1 cellular context compared by ENCODE assay signal in genomic region chr1:12525311-12526181, GRCh38.
A peak's percentile ranks its signal among the peaks of the same experiment; 100 is the strongest.
TF ChIP-seq lines count a peak whose summit lies in the region.

No MANE protein-coding gene starts in this region.

TF ChIP-seq in HepG2, 621 proteins besides CTCF, POLR2A, EP300 and RAD21 (continued from another document and continues in another):
- TF ChIP-seq, protein P1, sequence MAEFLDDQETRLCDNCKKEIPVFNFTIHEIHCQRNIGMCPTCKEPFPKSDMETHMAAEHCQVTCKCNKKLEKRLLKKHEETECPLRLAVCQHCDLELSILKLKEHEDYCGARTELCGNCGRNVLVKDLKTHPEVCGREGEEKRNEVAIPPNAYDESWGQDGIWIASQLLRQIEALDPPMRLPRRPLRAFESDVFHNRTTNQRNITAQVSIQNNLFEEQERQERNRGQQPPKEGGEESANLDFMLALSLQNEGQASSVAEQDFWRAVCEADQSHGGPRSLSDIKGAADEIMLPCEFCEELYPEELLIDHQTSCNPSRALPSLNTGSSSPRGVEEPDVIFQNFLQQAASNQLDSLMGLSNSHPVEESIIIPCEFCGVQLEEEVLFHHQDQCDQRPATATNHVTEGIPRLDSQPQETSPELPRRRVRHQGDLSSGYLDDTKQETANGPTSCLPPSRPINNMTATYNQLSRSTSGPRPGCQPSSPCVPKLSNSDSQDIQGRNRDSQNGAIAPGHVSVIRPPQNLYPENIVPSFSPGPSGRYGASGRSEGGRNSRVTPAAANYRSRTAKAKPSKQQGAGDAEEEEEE (CRISPR knock-in tag; IDR thresholded peaks at IDR 0.05; ENCODE audit: borderline replicate concordance), result no peak
- TF ChIP-seq TBX3 (IDR thresholded peaks at IDR 0.05; ENCODE audit: borderline replicate concordance), result no peak
- TF ChIP-seq SIN3B (IDR thresholded peaks at IDR 0.05; ENCODE audit: low read length), result no peak
- TF ChIP-seq ZNF619 (CRISPR knock-in tag; IDR thresholded peaks at IDR 0.05), result 0 out of 2 replicates have a peak, but pooled peaks have one; percentile 23
- TF ChIP-seq ZC3H4 (CRISPR knock-in tag; IDR thresholded peaks at IDR 0.05; ENCODE audit: borderline replicate concordance), result no peak
- 0 out of 2 replicates have a peak, but pooled peaks have one; percentile 76 for TF ChIP-seq GFI1 (CRISPR knock-in tag; IDR thresholded peaks at IDR 0.05; ENCODE audit: borderline replicate concordance)
- no peak for TF ChIP-seq ARID2 (CRISPR knock-in tag; IDR thresholded peaks at IDR 0.05; ENCODE audit: borderline replicate concordance)
- TF ChIP-seq BCL3 (CRISPR knock-in tag; IDR thresholded peaks at IDR 0.05), result 0 out of 2 replicates have a peak, but pooled peaks have one; percentile 11
- TF ChIP-seq TFDP1 (CRISPR knock-in tag; IDR thresholded peaks at IDR 0.05; ENCODE audit: borderline replicate concordance), result peak; percentile 19; the same call in 1 of the 2 replicates
- peak; percentile 59; the same call in 1 of the 2 replicates for TF ChIP-seq ZNF580 (CRISPR knock-in tag; IDR thresholded peaks at IDR 0.05; ENCODE audit: borderline replicate concordance, low read depth)
- peak; percentile 94 for TF ChIP-seq NCOA2 (CRISPR knock-in tag; IDR thresholded peaks at IDR 0.05)
- TF ChIP-seq CEBPG (CRISPR knock-in tag; IDR thresholded peaks at IDR 0.05), result peak; percentile 95
- TF ChIP-seq PHB2 (IDR thresholded peaks at IDR 0.05; ENCODE audit: partially characterized antibody), result no peak
- peak; percentile 93 for TF ChIP-seq ZFP82 (CRISPR knock-in tag; IDR thresholded peaks at IDR 0.05; ENCODE audit: borderline replicate concordance)
- TF ChIP-seq ZNF333 (CRISPR knock-in tag; IDR thresholded peaks at IDR 0.05; ENCODE audit: borderline replicate concordance), result 0 out of 2 replicates have a peak, but pooled peaks have one; percentile 31
- TF ChIP-seq MYNN (CRISPR knock-in tag; IDR thresholded peaks at IDR 0.05; ENCODE audit: low read depth), result no peak
- TF ChIP-seq ZNF205 (CRISPR knock-in tag; IDR thresholded peaks at IDR 0.05), result peak; percentile 45; the same call in 1 of the 2 replicates
- peak; percentile 77; the same call in 1 of the 2 replicates for TF ChIP-seq CREB3 (CRISPR knock-in tag; IDR thresholded peaks at IDR 0.05)
- no peak for TF ChIP-seq HOXA7 (CRISPR knock-in tag; IDR thresholded peaks at IDR 0.05)
- no peak for TF ChIP-seq ZNF24 (IDR thresholded peaks at IDR 0.05)
- TF ChIP-seq ZNF777 (CRISPR knock-in tag; IDR thresholded peaks at IDR 0.05), result no peak
- TF ChIP-seq HDAC2 (CRISPR knock-in tag; IDR thresholded peaks at IDR 0.05), result peak; percentile 90
- TF ChIP-seq, protein P2, sequence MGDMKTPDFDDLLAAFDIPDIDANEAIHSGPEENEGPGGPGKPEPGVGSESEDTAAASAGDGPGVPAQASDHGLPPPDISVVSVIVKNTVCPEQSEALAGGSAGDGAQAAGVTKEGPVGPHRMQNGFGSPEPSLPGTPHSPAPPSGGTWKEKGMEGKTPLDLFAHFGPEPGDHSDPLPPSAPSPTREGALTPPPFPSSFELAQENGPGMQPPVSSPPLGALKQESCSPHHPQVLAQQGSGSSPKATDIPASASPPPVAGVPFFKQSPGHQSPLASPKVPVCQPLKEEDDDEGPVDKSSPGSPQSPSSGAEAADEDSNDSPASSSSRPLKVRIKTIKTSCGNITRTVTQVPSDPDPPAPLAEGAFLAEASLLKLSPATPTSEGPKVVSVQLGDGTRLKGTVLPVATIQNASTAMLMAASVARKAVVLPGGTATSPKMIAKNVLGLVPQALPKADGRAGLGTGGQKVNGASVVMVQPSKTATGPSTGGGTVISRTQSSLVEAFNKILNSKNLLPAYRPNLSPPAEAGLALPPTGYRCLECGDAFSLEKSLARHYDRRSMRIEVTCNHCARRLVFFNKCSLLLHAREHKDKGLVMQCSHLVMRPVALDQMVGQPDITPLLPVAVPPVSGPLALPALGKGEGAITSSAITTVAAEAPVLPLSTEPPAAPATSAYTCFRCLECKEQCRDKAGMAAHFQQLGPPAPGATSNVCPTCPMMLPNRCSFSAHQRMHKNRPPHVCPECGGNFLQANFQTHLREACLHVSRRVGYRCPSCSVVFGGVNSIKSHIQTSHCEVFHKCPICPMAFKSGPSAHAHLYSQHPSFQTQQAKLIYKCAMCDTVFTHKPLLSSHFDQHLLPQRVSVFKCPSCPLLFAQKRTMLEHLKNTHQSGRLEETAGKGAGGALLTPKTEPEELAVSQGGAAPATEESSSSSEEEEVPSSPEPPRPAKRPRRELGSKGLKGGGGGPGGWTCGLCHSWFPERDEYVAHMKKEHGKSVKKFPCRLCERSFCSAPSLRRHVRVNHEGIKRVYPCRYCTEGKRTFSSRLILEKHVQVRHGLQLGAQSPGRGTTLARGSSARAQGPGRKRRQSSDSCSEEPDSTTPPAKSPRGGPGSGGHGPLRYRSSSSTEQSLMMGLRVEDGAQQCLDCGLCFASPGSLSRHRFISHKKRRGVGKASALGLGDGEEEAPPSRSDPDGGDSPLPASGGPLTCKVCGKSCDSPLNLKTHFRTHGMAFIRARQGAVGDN (CRISPR knock-in tag; IDR thresholded peaks at IDR 0.05), result peak; percentile 79
- TF ChIP-seq ZBTB39 (CRISPR knock-in tag; IDR thresholded peaks at IDR 0.05), result 0 out of 2 replicates have a peak, but pooled peaks have one; percentile 72
- TF ChIP-seq NONO (IDR thresholded peaks at IDR 0.05), result no peak
- peak; percentile 88 for TF ChIP-seq NONO (CRISPR knock-in tag; conservative IDR thresholded peaks at IDR 0.05)
- no peak for TF ChIP-seq ZNF724P (CRISPR knock-in tag; IDR thresholded peaks at IDR 0.05; ENCODE audit: borderline replicate concordance)
- TF ChIP-seq HNRNPL (IDR thresholded peaks at IDR 0.05; ENCODE audit: low read depth, low read length), result no peak
- TF ChIP-seq PRMT3 (CRISPR knock-in tag; IDR thresholded peaks at IDR 0.05; ENCODE audit: borderline replicate concordance, low read depth), result no peak
- TF ChIP-seq IKZF1 (IDR thresholded peaks at IDR 0.05), result no peak
- no peak for TF ChIP-seq ZNF33B (CRISPR knock-in tag; IDR thresholded peaks at IDR 0.05)
- TF ChIP-seq MTERF4 (CRISPR knock-in tag; IDR thresholded peaks at IDR 0.05), result no peak
- TF ChIP-seq HNRNPUL1 (IDR thresholded peaks at IDR 0.05; ENCODE audit: low read depth, low read length), result no peak
- TF ChIP-seq ZSCAN22 (CRISPR knock-in tag; IDR thresholded peaks at IDR 0.05), result no peak
- TF ChIP-seq, protein P3, sequence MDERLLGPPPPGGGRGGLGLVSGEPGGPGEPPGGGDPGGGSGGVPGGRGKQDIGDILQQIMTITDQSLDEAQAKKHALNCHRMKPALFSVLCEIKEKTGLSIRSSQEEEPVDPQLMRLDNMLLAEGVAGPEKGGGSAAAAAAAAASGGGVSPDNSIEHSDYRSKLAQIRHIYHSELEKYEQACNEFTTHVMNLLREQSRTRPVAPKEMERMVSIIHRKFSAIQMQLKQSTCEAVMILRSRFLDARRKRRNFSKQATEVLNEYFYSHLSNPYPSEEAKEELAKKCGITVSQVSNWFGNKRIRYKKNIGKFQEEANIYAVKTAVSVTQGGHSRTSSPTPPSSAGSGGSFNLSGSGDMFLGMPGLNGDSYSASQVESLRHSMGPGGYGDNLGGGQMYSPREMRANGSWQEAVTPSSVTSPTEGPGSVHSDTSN (CRISPR knock-in tag; IDR thresholded peaks at IDR 0.05), result no peak; the same call in 1 of the 2 replicates
- no peak for TF ChIP-seq SMARCE1 (IDR thresholded peaks at IDR 0.05; ENCODE audit: borderline replicate concordance)
- no peak for TF ChIP-seq TMF1 (CRISPR knock-in tag; IDR thresholded peaks at IDR 0.05; ENCODE audit: low read depth)
- TF ChIP-seq ZNF609 (CRISPR knock-in tag; IDR thresholded peaks at IDR 0.05; ENCODE audit: borderline replicate concordance), result peak; percentile 88
- TF ChIP-seq ZKSCAN1 (IDR thresholded peaks at IDR 0.05; ENCODE audit: low read length), result no peak
- TF ChIP-seq SNRNP70 (IDR thresholded peaks at IDR 0.05; ENCODE audit: low read depth, low read length), result no peak
- TF ChIP-seq GABPA (IDR thresholded peaks at IDR 0.05; ENCODE audit: low read depth, low read length), result no peak
- TF ChIP-seq GABPA (CRISPR knock-in tag; IDR thresholded peaks at IDR 0.05; ENCODE audit: low read depth), result no peak; the same call in 1 of the 2 replicates
- peak; percentile 59 for TF ChIP-seq ELF3 (CRISPR knock-in tag; IDR thresholded peaks at IDR 0.05)
- TF ChIP-seq SNAPC5 (CRISPR knock-in tag; IDR thresholded peaks at IDR 0.05; ENCODE audit: borderline replicate concordance), result no peak
- TF ChIP-seq ZNF121 (CRISPR knock-in tag; IDR thresholded peaks at IDR 0.05), result peak; percentile 75
- TF ChIP-seq SP4 (CRISPR knock-in tag; IDR thresholded peaks at IDR 0.05), result no peak; the same call in 1 of the 2 replicates
- no peak for TF ChIP-seq CBFB (CRISPR knock-in tag; IDR thresholded peaks at IDR 0.05)
- no peak for TF ChIP-seq PAWR (CRISPR knock-in tag; IDR thresholded peaks at IDR 0.05; ENCODE audit: borderline replicate concordance)
